In the genomic region with DNA sequence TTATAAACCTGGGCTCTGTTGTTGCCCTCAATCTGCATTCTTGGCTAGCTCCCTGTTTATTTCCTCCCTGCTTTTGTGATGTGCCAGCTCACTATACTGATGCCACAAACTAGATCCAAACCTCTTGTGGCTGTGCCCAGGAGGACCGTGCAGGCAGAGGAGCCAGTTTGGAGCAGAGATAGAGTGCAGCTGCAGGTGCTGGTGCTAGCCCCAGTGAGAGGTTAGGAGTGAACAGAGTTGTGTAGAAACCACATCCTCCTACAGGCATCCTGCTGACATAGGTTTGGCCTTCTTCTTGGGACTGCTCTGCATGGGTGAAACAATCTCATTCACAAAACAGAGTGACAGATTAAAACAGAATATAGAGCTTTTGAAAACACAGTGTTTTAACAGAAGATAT, we compare ENCODE assay signal across 9 cellular contexts. TPM values are rescaled to one million over a fixed set of nuclear protein-coding genes. Genes with fewer than 3 reads are reported as not detected.
DNase-seq lines count a peak whose midpoint lies in the region; ATAC-seq lines count a peak whose summit lies in the region.
"Had no signal": no experiment of that assay in that cellular context is flagged by ENCODE, and none has a peak within 500 bp of the region (broad histone marks: within the 10 kb centered on the region; RNA-seq: fewer than 3 reads in every experiment).

No MANE protein-coding gene starts in this region.

- no peaks in the 10 kb centered on the region for H3K9me3 ChIP-seq in naive thymus-derived CD4-positive, alpha-beta T cell (ENCODE audit: control insufficient read depth in 2 of 3, low read length in 3 of 3)

- peak overlapping the region; percentile 19 for H3K4me3 ChIP-seq in naive thymus-derived CD4-positive, alpha-beta T cell (ENCODE audit: low read length)

- ATAC-seq in GM18861 (IDR thresholded peaks at IDR 0.05; ENCODE audit: unreplicated experiment) (peak; percentile 94), HG02870 (IDR thresholded peaks at IDR 0.05; ENCODE audit: unreplicated experiment) (peak; percentile 90)
- peak; percentile 98 for ATAC-seq in naive thymus-derived CD4-positive, alpha-beta T cell

- H3K27ac ChIP-seq in naive thymus-derived CD4-positive, alpha-beta T cell (ENCODE audit: low read depth, low read length): peak overlapping the region; percentile 48

- no peaks in the 10 kb centered on the region for H3K27me3 Mint-ChIP-seq in naive thymus-derived CD4-positive, alpha-beta T cell

- H3K9me3 Mint-ChIP-seq in naive thymus-derived CD4-positive, alpha-beta T cell: no peaks in the 10 kb centered on the region
- H3K9me3 Mint-ChIP-seq: nephron had no signal

- H3K4me3 Mint-ChIP-seq in naive thymus-derived CD4-positive, alpha-beta T cell: peak overlapping the region; percentile 60 to 87 (median 78)
- H3K4me3 Mint-ChIP-seq: nephron had no signal

- CTCF ChIA-PET in naive thymus-derived CD4-positive, alpha-beta T cell (lab: Charles Lee): interaction anchor here (1.0 to 4.2 kb wide), 5 partner anchors 11 to 63 kb away, joined by 3 to 90 read pairs (median 3); no protein-coding TSS in a partner anchor

- peak; percentile 18 for DNase-seq in T-helper 9 cell
- peak; percentile 16 to 81 (median 70) for DNase-seq in naive thymus-derived CD4-positive, alpha-beta T cell
- DNase-seq in globus pallidus (ENCODE audit: low spot score): no peak
- no peak for DNase-seq in cerebellar nuclear complex (lab: John Stamatoyannopoulos, UW)
- no peak for DNase-seq in iPS-NIHi7 (ENCODE audit: extremely low spot score)
- DNase-seq in NCI-H128 (lab: John Stamatoyannopoulos, UW; ENCODE audit: unreplicated experiment): no peak

- H3K36me3 Mint-ChIP-seq in naive thymus-derived CD4-positive, alpha-beta T cell: peaks cover 0 to 13% (median 0%) of the 10 kb centered on the region in 5 donors

- peaks cover 31 to 76% (median 68%) of the 10 kb centered on the region in 7 donors for H3K4me1 Mint-ChIP-seq in naive thymus-derived CD4-positive, alpha-beta T cell

- POLR2A ChIA-PET in naive thymus-derived CD4-positive, alpha-beta T cell (lab: Charles Lee): interaction anchor here (1.0 to 9.8 kb wide), 10 partner anchors 8 to 70 kb away, joined by 3 to 63 read pairs (median 7); no protein-coding TSS in a partner anchor

- no peaks in the 10 kb centered on the region for H3K36me3 ChIP-seq in naive thymus-derived CD4-positive, alpha-beta T cell (ENCODE audit: control insufficient read depth in 2 of 3, insufficient read depth in 3 of 3, low read length in 3 of 3)

- H3K27ac Mint-ChIP-seq in naive thymus-derived CD4-positive, alpha-beta T cell: peak overlapping the region; percentile 81 to 92 (median 86)
- H3K27ac Mint-ChIP-seq: nephron had no signal

- H3K4me1 ChIP-seq in naive thymus-derived CD4-positive, alpha-beta T cell (ENCODE audit: control insufficient read depth in 2 of 2, insufficient read depth in 2 of 2, low read length in 2 of 2): peaks cover 32 to 50% of the 10 kb centered on the region in 2 donors

- H3K27me3 ChIP-seq in naive thymus-derived CD4-positive, alpha-beta T cell (ENCODE audit: control insufficient read depth in 2 of 2, insufficient read depth in 2 of 2, low read length in 2 of 2): no peaks in the 10 kb centered on the region

- intact Hi-C loops in naive thymus-derived CD4-positive, alpha-beta T cell (cut with micrococcal nuclease): loop anchor here (1.0 to 10.0 kb wide), 18 partner anchors 8 to 1565 kb away; a partner anchor contains a TSS

RNA-seq across cellular contexts. Expression of a gene that starts 25.7 kb away (rescaled TPM):
- 1 to 10 TPM in 2 of 5 experiments, under 1 TPM in 3; 0.57 to 1.8 (median 0.90) TPM for total RNA-seq in naive thymus-derived CD4-positive, alpha-beta T cell
- under 1 TPM; 0.30 to 0.62 TPM for polyA plus RNA-seq in naive thymus-derived CD4-positive, alpha-beta T cell

Comparison
In these comparisons a context has a peak if more than half of its experiments do, and no peak if none do; other contexts are left out.
1. DNase-seq: peak in T-helper 9 cell (single experiment) and naive thymus-derived CD4-positive, alpha-beta T cell (9 of 9); none in globus pallidus (single experiment), cerebellar nuclear complex (0 of 2), iPS-NIHi7 (single experiment) and NCI-H128 (single experiment).
2. Peak in every context shown above with its lines, with median percentiles within 50 percentile points of each other: ATAC-seq.